Comparison of ENCODE assay signal across 8 cellular contexts in genomic region chr5:34188001-34188822, GRCh38.
DNase-seq lines count a peak whose midpoint lies in the region; ATAC-seq and TF ChIP-seq lines count a peak whose summit lies in the region.
"Not testable (repeated sequence)": the region's sequence is repeated elsewhere in the genome, so short reads cannot be mapped to it uniquely, and the experiment has no call there.

No MANE protein-coding gene starts in this region.

- H3K27ac ChIP-seq in DND-41 (ENCODE audit: low read length); KMS-11; WERI-Rb-1; adrenal gland; tibial artery: not testable (repeated sequence)

- not testable (repeated sequence) for TF ChIP-seq POLR2A in adrenal gland (IDR thresholded peaks at IDR 0.05); lower leg skin (IDR thresholded peaks at IDR 0.05)

- intact Hi-C loops in adrenal gland (cut with DNase I); lower leg skin (cut with DNase I; ENCODE audit: low total_unique reads); sciatic nerve (cut with DNase I); tibial artery (cut with DNase I; ENCODE audit: low total_unique reads): not testable (repeated sequence)

- not testable (repeated sequence) for H3K4me3 ChIP-seq in DND-41 (ENCODE audit: low read depth in 1 of 2, low read length in 2 of 2); KMS-11 (IDR thresholded peaks at IDR 0.05; ENCODE audit: insufficient read depth, low read depth, low read length); WERI-Rb-1 (ENCODE audit: low read depth, low read length); adrenal gland; fibroblast of the aortic adventitia (ENCODE audit: low read depth, low read length); lower leg skin (ENCODE audit: low read depth, poor library complexity, severe bottlenecking); tibial artery

- H3K4me2 ChIP-seq in DND-41 (ENCODE audit: insufficient read depth, low read length); KMS-11: not testable (repeated sequence)

- H4K20me1 ChIP-seq in DND-41 (ENCODE audit: insufficient read depth, low read length); KMS-11 (ENCODE audit: insufficient read depth): not testable (repeated sequence)

- H3K36me3 ChIP-seq in DND-41 (ENCODE audit: insufficient read depth, low read length) (peaks cover 14% of the 10 kb centered on the region), tibial artery (peaks cover 0 to 41% (median 31%) of the 10 kb centered on the region in 3 donors)
- H3K36me3 ChIP-seq in KMS-11 (ENCODE audit: insufficient read depth); WERI-Rb-1; adrenal gland (replicated peaks in 1 of 2): not testable (repeated sequence)

- DNase-seq in DND-41 (peak; percentile 77), WERI-Rb-1 (peak; percentile 96), adrenal gland (peak; percentile 31 to 66 (median 59)), fibroblast of the aortic adventitia (ENCODE audit: low read depth) (peak; percentile 22), lower leg skin (ENCODE audit: low spot score in 2 of 2) (peak; percentile 27 to 94), sciatic nerve (ENCODE audit: low spot score) (peak; percentile 77), tibial artery (peak; percentile 26 to 67)

- ATAC-seq in DND-41 (ENCODE audit: insufficient read depth, low read depth); sciatic nerve: not testable (repeated sequence)

- H3K9me3 ChIP-seq in DND-41 (ENCODE audit: insufficient read depth, low read length, severe bottlenecking); WERI-Rb-1 (ENCODE audit: severe bottlenecking); adrenal gland (replicated peaks in 1 of 3); tibial artery: not testable (repeated sequence)

- H3K79me2 ChIP-seq in DND-41 (ENCODE audit: insufficient read depth, low read length); KMS-11 (ENCODE audit: insufficient read depth, low read depth): not testable (repeated sequence)

- not testable (repeated sequence) for H3K27me3 ChIP-seq in DND-41 (ENCODE audit: insufficient read depth, low read length, poor library complexity); KMS-11 (ENCODE audit: insufficient read depth, low read depth); WERI-Rb-1 (ENCODE audit: insufficient read depth, low read depth, severe bottlenecking); adrenal gland; tibial artery

- peak; percentile 53 for TF ChIP-seq CTCF in DND-41 (IDR thresholded peaks at IDR 0.05; ENCODE audit: borderline replicate concordance, extremely low read depth, low read length, poor library complexity, severe bottlenecking)
- peak; percentile 39; the same call in 1 of the 2 replicates for TF ChIP-seq CTCF in KMS-11 (conservative IDR thresholded peaks at IDR 0.05; ENCODE audit: low read depth, low read length)
- peak; percentile 65 for TF ChIP-seq CTCF in WERI-Rb-1 (IDR thresholded peaks at IDR 0.05; ENCODE audit: low read depth, low read length)
- TF ChIP-seq CTCF in adrenal gland (IDR thresholded peaks at IDR 0.05) = peak in 2 of 6 experiments; percentile 16 to 42
- peak; percentile 45 for TF ChIP-seq CTCF in fibroblast of the aortic adventitia (IDR thresholded peaks at IDR 0.05; ENCODE audit: insufficient read depth, low read length)
- TF ChIP-seq CTCF in lower leg skin (IDR thresholded peaks at IDR 0.05) = not testable (repeated sequence)
- peak; percentile 15 to 31 for TF ChIP-seq CTCF in tibial artery (IDR thresholded peaks at IDR 0.05)

- H3K4me1 ChIP-seq in DND-41 (ENCODE audit: insufficient read depth, low read length); KMS-11 (ENCODE audit: low read depth, poor library complexity, severe bottlenecking); adrenal gland (replicated peaks in 1 of 2); tibial artery: not testable (repeated sequence)

- H3K9ac ChIP-seq in DND-41 (ENCODE audit: low read depth, low read length); KMS-11: not testable (repeated sequence)

- H2AFZ ChIP-seq in DND-41 (ENCODE audit: low read depth, low read length); KMS-11 (ENCODE audit: low read depth): not testable (repeated sequence)

- WGBS in adrenal gland, 4 donors = 89 to 97% (median 94%) methylated on average over 7 to 10 of the region's 11 CpGs
- 92 to 97% methylated on average over 8 to 9 of the region's 11 CpGs for WGBS in lower leg skin, 2 donors

Comparison
In these comparisons a context has a peak if more than half of its experiments do, and no peak if none do; other contexts are left out.
1. DNase-seq: peak in every context shown above with its lines; median percentile 96 in WERI-Rb-1; 77 in DND-41; 77 in sciatic nerve; 60 in lower leg skin; 59 in adrenal gland; 46 in tibial artery; 22 in fibroblast of the aortic adventitia.